2 cellular contexts compared by ENCODE assay signal in genomic region chr1:53471000-53471399, GRCh38.
TF ChIP-seq lines count a peak whose summit lies in the region.

No MANE protein-coding gene starts in this region.

TF ChIP-seq in GM23338, 12 proteins besides CTCF, POLR2A, EP300 and RAD21:
- TF ChIP-seq ETS1 (IDR thresholded peaks at IDR 0.05): no peak
- TF ChIP-seq POLR2AphosphoS5 (IDR thresholded peaks at IDR 0.05; ENCODE audit: low read depth): no peak
- no peak for TF ChIP-seq STAT1 (IDR thresholded peaks at IDR 0.05; ENCODE audit: unreplicated experiment)
- TF ChIP-seq ZNF114 (CRISPR knock-in tag; IDR thresholded peaks at IDR 0.05): no peak
- TF ChIP-seq EZH2phosphoT487 (IDR thresholded peaks at IDR 0.05; ENCODE audit: unreplicated experiment): no peak
- TF ChIP-seq CREB1 (CRISPR knock-in tag; IDR thresholded peaks at IDR 0.05; ENCODE audit: low read depth): no peak

TF ChIP-seq in H1, 55 proteins besides CTCF, POLR2A, EP300 and RAD21:
- TF ChIP-seq EZH2 (IDR thresholded peaks at IDR 0.05; ENCODE audit: low read depth, low read length, severe bottlenecking): no peak
- no peak for TF ChIP-seq YY1 (IDR thresholded peaks at IDR 0.05; ENCODE audit: low read depth, low read length)
- no peak for TF ChIP-seq EGR1 (IDR thresholded peaks at IDR 0.05; ENCODE audit: borderline replicate concordance, low read depth, low read length)
- no peak for TF ChIP-seq KDM5A (IDR thresholded peaks at IDR 0.05; ENCODE audit: low read length)
- TF ChIP-seq RNF2 (IDR thresholded peaks at IDR 0.05; ENCODE audit: borderline replicate concordance, low read depth, low read length, missing control alignments, poor library complexity, severe bottlenecking): no peak
- TF ChIP-seq, protein P1, sequence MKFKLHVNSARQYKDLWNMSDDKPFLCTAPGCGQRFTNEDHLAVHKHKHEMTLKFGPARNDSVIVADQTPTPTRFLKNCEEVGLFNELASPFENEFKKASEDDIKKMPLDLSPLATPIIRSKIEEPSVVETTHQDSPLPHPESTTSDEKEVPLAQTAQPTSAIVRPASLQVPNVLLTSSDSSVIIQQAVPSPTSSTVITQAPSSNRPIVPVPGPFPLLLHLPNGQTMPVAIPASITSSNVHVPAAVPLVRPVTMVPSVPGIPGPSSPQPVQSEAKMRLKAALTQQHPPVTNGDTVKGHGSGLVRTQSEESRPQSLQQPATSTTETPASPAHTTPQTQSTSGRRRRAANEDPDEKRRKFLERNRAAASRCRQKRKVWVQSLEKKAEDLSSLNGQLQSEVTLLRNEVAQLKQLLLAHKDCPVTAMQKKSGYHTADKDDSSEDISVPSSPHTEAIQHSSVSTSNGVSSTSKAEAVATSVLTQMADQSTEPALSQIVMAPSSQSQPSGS (IDR thresholded peaks at IDR 0.05; ENCODE audit: low read length): no peak
- no peak for TF ChIP-seq E2F6 (IDR thresholded peaks at IDR 0.05)
